In the genomic region with DNA sequence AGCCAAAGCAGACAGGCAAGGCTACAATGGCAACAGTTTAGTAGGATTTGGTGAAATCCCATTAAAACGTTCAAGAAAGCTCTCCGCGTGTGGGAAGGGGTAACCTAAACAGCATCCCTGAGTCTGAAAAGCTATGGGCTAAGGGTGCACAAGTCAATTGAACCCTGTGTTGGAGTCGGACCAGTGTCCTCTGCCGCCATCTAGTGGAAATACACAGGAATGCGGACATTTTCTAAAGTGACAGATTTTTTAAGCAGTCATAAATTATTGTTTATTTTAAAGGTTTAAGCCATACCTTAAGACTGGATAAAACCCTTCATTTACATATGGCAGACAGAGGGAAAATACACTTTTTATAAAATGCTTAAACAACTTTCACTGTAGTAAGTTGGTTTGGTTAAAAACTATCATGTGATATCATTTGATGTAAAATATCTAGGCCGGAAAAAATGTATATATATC, we compare ENCODE assay signal across 8 cellular contexts. TPM values are rescaled to one million over a fixed set of nuclear protein-coding genes. Genes with fewer than 3 reads are reported as not detected.
DNase-seq lines count a peak whose midpoint lies in the region; ATAC-seq, FAIRE-seq and TF ChIP-seq lines count a peak whose summit lies in the region.

No MANE protein-coding gene starts in this region.

- H3K4me1 ChIP-seq in effector memory CD4-positive, alpha-beta T cell (ENCODE audit: control insufficient read depth, insufficient read depth, low read length, poor library complexity, severe bottlenecking), result no peaks in the 10 kb centered on the region
- peaks cover 0 to 8% (median 0%) of the 10 kb centered on the region in 4 donors for H3K4me1 ChIP-seq in stomach

- no peak for ATAC-seq in GM21360 (IDR thresholded peaks at IDR 0.05; ENCODE audit: unreplicated experiment)

- peak in 5 of 7 experiments; percentile 41 to 87 (median 74) for TF ChIP-seq CTCF in stomach (IDR thresholded peaks at IDR 0.05)

- peak; percentile 69 for DNase-seq in AG08395 (ENCODE audit: low spot score)
- DNase-seq in GM18507 (ENCODE audit: extremely low spot score, insufficient read length, low read depth), result peak; percentile 40
- peak; percentile 10 for DNase-seq in NCI-H524 treated with DMSO at 0.1 percent for 48 hours (lab: John Stamatoyannopoulos, UW)
- DNase-seq in activated CD4-positive, alpha-beta T cell treated with anti-CD3 and anti-CD28 coated beads, Interleukin-2, amount 50 U/mL, for 1 hour, result peak; percentile 45
- DNase-seq in effector memory CD4-positive, alpha-beta T cell, result peak; percentile 7 to 30 (median 12)
- peak; percentile 13 for DNase-seq in middle frontal gyrus (ENCODE audit: extremely low spot score, low spot score)
- DNase-seq in stomach, result peak; percentile 54

- TF ChIP-seq POLR2A in stomach (IDR thresholded peaks at IDR 0.05), result no peak

- no peak for TF ChIP-seq EP300 in stomach (IDR thresholded peaks at IDR 0.05)

- no peaks in the 10 kb centered on the region for H3K36me3 ChIP-seq in effector memory CD4-positive, alpha-beta T cell (ENCODE audit: control insufficient read depth, insufficient read depth, low read length)
- H3K36me3 ChIP-seq in stomach, result no peaks in the 10 kb centered on the region

- H3K27ac ChIP-seq in effector memory CD4-positive, alpha-beta T cell (ENCODE audit: insufficient read depth, low read length, poor library complexity, severe bottlenecking), result no peak overlapping the region
- H3K27ac ChIP-seq in stomach, result no peak overlapping the region

- FAIRE-seq in GM18507 (lab: Jason Lieb, UNC), result peak; percentile 86

- intact Hi-C loops in stomach (cut with DNase I; ENCODE audit: low total_unique reads), result loop anchor here (10.0 kb wide), 1 partner anchor 101 kb away; no protein-coding TSS in a partner anchor

- no peaks in the 10 kb centered on the region for H3K9me3 ChIP-seq in effector memory CD4-positive, alpha-beta T cell (ENCODE audit: control insufficient read depth, low read length)
- H3K9me3 ChIP-seq in stomach, result no peaks in the 10 kb centered on the region

- no peaks in the 10 kb centered on the region for H3K27me3 ChIP-seq in effector memory CD4-positive, alpha-beta T cell (replicated peaks; ENCODE audit: control insufficient read depth, insufficient read depth, low read length, poor library complexity, severe bottlenecking)
- H3K27me3 ChIP-seq in stomach, result no peaks in the 10 kb centered on the region

- H3K4me3 ChIP-seq in effector memory CD4-positive, alpha-beta T cell (ENCODE audit: insufficient read depth, low read depth, low read length, poor library complexity, severe bottlenecking), result no peak overlapping the region
- H3K4me3 ChIP-seq in stomach, result no peak overlapping the region

- 11 to 14% (median 12%) methylated on average over 7 of the region's 7 CpGs for WGBS in stomach, 5 donors

RNA-seq across cellular contexts. Expression of a gene that starts 26.5 kb away (rescaled TPM):
- 100 to 1,000 TPM in 4 of 5 donors, 10 to 100 TPM in 1; 53.3 to 227 (median 171) TPM for total RNA-seq in stomach
- polyA plus RNA-seq in stomach, result 10 to 100 TPM; 38.4 to 74.3 (median 51.5) TPM

Comparison
In these comparisons a context has a peak if more than half of its experiments do, and no peak if none do; other contexts are left out.
1. DNase-seq: peak in every context shown above with its lines; median percentile 69 in AG08395; 54 in stomach; 45 in activated CD4-positive, alpha-beta T cell treated with anti-CD3 and anti-CD28 coated beads, Interleukin-2, amount 50 U/mL, for 1 hour; 40 in GM18507; 13 in middle frontal gyrus; 12 in effector memory CD4-positive, alpha-beta T cell; 10 in NCI-H524 treated with DMSO at 0.1 percent for 48 hours.